8 cellular contexts compared by ENCODE assay signal in the genomic region with DNA sequence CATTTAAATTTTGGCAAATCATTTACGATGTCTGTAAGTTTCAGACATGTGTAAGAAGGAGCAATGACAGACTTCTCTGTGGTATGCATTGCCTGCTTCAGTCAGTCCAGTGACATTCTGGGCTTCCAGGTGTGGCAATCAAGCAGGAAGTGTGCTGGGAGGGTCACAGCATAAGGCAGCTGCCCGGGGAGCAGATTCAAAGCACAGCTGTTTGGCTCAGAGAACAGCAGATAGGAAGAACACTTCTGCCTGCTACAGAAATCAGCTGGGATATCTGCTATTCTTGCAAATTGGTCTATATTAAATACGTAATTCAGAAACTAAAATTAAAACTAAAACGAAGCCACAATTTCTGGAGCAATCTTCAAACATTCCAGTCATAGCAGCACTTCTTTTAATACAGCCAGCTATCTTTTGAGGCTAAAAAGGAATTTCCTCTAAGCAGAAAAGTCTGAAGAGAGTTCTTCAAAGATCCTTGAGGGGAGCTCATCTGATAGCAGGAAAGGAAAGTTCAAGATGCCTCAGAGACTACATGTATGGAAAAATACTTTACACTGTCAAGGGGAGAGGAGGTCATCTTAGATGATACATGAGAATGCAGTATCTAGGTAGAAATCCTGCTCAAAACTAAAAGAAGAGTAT. TPM values are rescaled to one million over a fixed set of nuclear protein-coding genes. Genes with fewer than 3 reads are reported as not detected.
DNase-seq lines count a peak whose midpoint lies in the region; ATAC-seq and TF ChIP-seq lines count a peak whose summit lies in the region.

No MANE protein-coding gene starts in this region.

- H3K4me3 ChIP-seq in SK-N-SH (ENCODE audit: low read depth in 2 of 2, low read length in 1 of 2): no peak overlapping the region
- no peak overlapping the region for H3K4me3 ChIP-seq in left lung

- no peak overlapping the region; the same call in 1 of the 2 replicates for H2AFZ ChIP-seq in SK-N-SH (ENCODE audit: low read depth)

- peak; percentile 99 for ATAC-seq in GM19395 (IDR thresholded peaks at IDR 0.05; ENCODE audit: unreplicated experiment)
- peak; percentile 100 for ATAC-seq in HG03196 (IDR thresholded peaks at IDR 0.05; ENCODE audit: unreplicated experiment)
- ATAC-seq in left lung: peak; percentile 92

- H3K9me2 ChIP-seq in SK-N-SH: no peaks in the 10 kb centered on the region

- peaks cover 2% of the 10 kb centered on the region for H3F3A ChIP-seq in SK-N-SH (replicated peaks; ENCODE audit: insufficient read depth)

- H3K9me3 ChIP-seq in SK-N-SH (no peaks in the 10 kb centered on the region), left lung (no peaks in the 10 kb centered on the region)

- TF ChIP-seq EP300 in SK-N-SH (IDR thresholded peaks at IDR 0.05; ENCODE audit: borderline replicate concordance in 1 of 2, low read depth in 1 of 2, low read length in 1 of 2): no peak

- peak overlapping the region; percentile 54; the same call in 1 of the 2 replicates for H3K4me2 ChIP-seq in SK-N-SH

- no peaks in the 10 kb centered on the region for H3K27me3 ChIP-seq in SK-N-SH (ENCODE audit: insufficient read depth)
- no peaks in the 10 kb centered on the region for H3K27me3 ChIP-seq in left lung

- no peak overlapping the region for H3K9ac ChIP-seq in SK-N-SH

- TF ChIP-seq CTCF in SK-N-SH (IDR thresholded peaks at IDR 0.05) (no peak), left lung (IDR thresholded peaks at IDR 0.05) (no peak)

- CTCF ChIA-PET in SK-N-SH (lab: Yijun Ruan, JAX): interaction anchor here (1.5 kb wide), 1 partner anchor 10 kb away, joined by 4 read pairs; no protein-coding TSS in a partner anchor

- H3K4me1 ChIP-seq in SK-N-SH (ENCODE audit: control insufficient read depth in 1 of 2, insufficient read depth in 2 of 2, low read depth in 1 of 2, low read length in 1 of 2) (peaks cover 0 to 2% of the 10 kb centered on the region in 2 experiments; a peak in 2 of 4 replicates), left lung (no peaks in the 10 kb centered on the region)

- WGBS in SK-N-SH (ENCODE audit: low lambda C conversion rate): 76% methylated on average over 4 of the region's 4 CpGs

- no peaks in the 10 kb centered on the region for H4K20me1 ChIP-seq in SK-N-SH (ENCODE audit: insufficient read depth)

- intact Hi-C loops in left lung (cut with DNase I): no loop called here

- H3K79me2 ChIP-seq in SK-N-SH (ENCODE audit: insufficient read depth): no peaks in the 10 kb centered on the region

- TF ChIP-seq RAD21 in SK-N-SH (IDR thresholded peaks at IDR 0.05; ENCODE audit: low read length): no peak

- DNase-seq in Daoy (ENCODE audit: low read depth) (peak; percentile 4), SK-N-SH (no peak), left lung (no peak), OCI-M2 (lab: John Stamatoyannopoulos, UW; ENCODE audit: unreplicated experiment) (no peak)
- no peak for DNase-seq in stimulated activated CD4-positive, alpha-beta T cell treated with anti-CD3 and anti-CD28 coated beads, Interleukin-4, amount 100 ng/mL, for 1 hour
- no peak for DNase-seq in central memory CD4-positive, alpha-beta T cell

- POLR2A ChIA-PET in SK-N-SH (lab: Yijun Ruan, JAX): no interaction called here

- H3K36me3 ChIP-seq in SK-N-SH (replicated peaks in 1 of 2; ENCODE audit: control insufficient read depth in 1 of 2, insufficient read depth in 2 of 2, low read length in 1 of 2) (no peaks in the 10 kb centered on the region), left lung (no peaks in the 10 kb centered on the region)

- H3K27ac ChIP-seq in SK-N-SH (ENCODE audit: low read depth in 2 of 2, low read length in 1 of 2) (peak overlapping the region in 1 of 2 experiments; percentile 51; a peak in 1 of 4 replicates), left lung (no peak overlapping the region)

TF ChIP-seq in SK-N-SH, 30 proteins besides CTCF, POLR2A, EP300 and RAD21:
- TF ChIP-seq EZH2phosphoT487 (IDR thresholded peaks at IDR 0.05; ENCODE audit: borderline replicate concordance, low read depth): no peak
- no peak for TF ChIP-seq TEAD4 (IDR thresholded peaks at IDR 0.05; ENCODE audit: borderline replicate concordance, insufficient read depth)
- TF ChIP-seq NRF1 (IDR thresholded peaks at IDR 0.05; ENCODE audit: low read depth, low read length): no peak
- TF ChIP-seq YY1 (IDR thresholded peaks at IDR 0.05; ENCODE audit: low read depth): no peak
- TF ChIP-seq RFX5 (IDR thresholded peaks at IDR 0.05; ENCODE audit: low read length): no peak
- no peak for TF ChIP-seq CHD2 (IDR thresholded peaks at IDR 0.05; ENCODE audit: low read length, partially characterized antibody)
- TF ChIP-seq, protein P1, sequence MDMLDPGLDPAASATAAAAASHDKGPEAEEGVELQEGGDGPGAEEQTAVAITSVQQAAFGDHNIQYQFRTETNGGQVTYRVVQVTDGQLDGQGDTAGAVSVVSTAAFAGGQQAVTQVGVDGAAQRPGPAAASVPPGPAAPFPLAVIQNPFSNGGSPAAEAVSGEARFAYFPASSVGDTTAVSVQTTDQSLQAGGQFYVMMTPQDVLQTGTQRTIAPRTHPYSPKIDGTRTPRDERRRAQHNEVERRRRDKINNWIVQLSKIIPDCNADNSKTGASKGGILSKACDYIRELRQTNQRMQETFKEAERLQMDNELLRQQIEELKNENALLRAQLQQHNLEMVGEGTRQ (IDR thresholded peaks at IDR 0.05; ENCODE audit: borderline replicate concordance, low read depth, low read length): no peak
- TF ChIP-seq, protein P2, sequence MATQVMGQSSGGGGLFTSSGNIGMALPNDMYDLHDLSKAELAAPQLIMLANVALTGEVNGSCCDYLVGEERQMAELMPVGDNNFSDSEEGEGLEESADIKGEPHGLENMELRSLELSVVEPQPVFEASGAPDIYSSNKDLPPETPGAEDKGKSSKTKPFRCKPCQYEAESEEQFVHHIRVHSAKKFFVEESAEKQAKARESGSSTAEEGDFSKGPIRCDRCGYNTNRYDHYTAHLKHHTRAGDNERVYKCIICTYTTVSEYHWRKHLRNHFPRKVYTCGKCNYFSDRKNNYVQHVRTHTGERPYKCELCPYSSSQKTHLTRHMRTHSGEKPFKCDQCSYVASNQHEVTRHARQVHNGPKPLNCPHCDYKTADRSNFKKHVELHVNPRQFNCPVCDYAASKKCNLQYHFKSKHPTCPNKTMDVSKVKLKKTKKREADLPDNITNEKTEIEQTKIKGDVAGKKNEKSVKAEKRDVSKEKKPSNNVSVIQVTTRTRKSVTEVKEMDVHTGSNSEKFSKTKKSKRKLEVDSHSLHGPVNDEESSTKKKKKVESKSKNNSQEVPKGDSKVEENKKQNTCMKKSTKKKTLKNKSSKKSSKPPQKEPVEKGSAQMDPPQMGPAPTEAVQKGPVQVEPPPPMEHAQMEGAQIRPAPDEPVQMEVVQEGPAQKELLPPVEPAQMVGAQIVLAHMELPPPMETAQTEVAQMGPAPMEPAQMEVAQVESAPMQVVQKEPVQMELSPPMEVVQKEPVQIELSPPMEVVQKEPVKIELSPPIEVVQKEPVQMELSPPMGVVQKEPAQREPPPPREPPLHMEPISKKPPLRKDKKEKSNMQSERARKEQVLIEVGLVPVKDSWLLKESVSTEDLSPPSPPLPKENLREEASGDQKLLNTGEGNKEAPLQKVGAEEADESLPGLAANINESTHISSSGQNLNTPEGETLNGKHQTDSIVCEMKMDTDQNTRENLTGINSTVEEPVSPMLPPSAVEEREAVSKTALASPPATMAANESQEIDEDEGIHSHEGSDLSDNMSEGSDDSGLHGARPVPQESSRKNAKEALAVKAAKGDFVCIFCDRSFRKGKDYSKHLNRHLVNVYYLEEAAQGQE (IDR thresholded peaks at IDR 0.05; ENCODE audit: low read depth, low read length): no peak
- TF ChIP-seq, protein P3, sequence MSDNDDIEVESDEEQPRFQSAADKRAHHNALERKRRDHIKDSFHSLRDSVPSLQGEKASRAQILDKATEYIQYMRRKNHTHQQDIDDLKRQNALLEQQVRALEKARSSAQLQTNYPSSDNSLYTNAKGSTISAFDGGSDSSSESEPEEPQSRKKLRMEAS (IDR thresholded peaks at IDR 0.05; ENCODE audit: low read depth): no peak
- no peak for TF ChIP-seq TCF12 (IDR thresholded peaks at IDR 0.05)
- no peak for TF ChIP-seq ELF1 (IDR thresholded peaks at IDR 0.05)
- no peak for TF ChIP-seq FOXM1 (IDR thresholded peaks at IDR 0.05; ENCODE audit: low read depth)
- TF ChIP-seq MEF2A (IDR thresholded peaks at IDR 0.05; ENCODE audit: borderline replicate concordance, low read depth): no peak
- TF ChIP-seq RXRA (IDR thresholded peaks at IDR 0.05; ENCODE audit: borderline replicate concordance, low read depth): no peak
- no peak for TF ChIP-seq TAF1 (IDR thresholded peaks at IDR 0.05; ENCODE audit: borderline replicate concordance, low read depth, low read length)
- TF ChIP-seq, protein P4, sequence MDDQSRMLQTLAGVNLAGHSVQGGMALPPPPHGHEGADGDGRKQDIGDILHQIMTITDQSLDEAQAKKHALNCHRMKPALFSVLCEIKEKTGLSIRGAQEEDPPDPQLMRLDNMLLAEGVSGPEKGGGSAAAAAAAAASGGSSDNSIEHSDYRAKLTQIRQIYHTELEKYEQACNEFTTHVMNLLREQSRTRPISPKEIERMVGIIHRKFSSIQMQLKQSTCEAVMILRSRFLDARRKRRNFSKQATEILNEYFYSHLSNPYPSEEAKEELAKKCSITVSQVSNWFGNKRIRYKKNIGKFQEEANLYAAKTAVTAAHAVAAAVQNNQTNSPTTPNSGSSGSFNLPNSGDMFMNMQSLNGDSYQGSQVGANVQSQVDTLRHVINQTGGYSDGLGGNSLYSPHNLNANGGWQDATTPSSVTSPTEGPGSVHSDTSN (IDR thresholded peaks at IDR 0.05): no peak
- no peak for TF ChIP-seq GABPA (IDR thresholded peaks at IDR 0.05; ENCODE audit: low read depth)
- TF ChIP-seq SIN3A (IDR thresholded peaks at IDR 0.05; ENCODE audit: borderline replicate concordance, low read depth, low read length): no peak
- TF ChIP-seq GATA2 (CRISPR knock-in tag; IDR thresholded peaks at IDR 0.05): no peak
- no peak for TF ChIP-seq RCOR1 (IDR thresholded peaks at IDR 0.05; ENCODE audit: low read length)

RNA-seq across cellular contexts. Expression of a gene that starts 47.4 kb away (rescaled TPM):
- 21.3 and 21.9 TPM in 2 replicates for total RNA-seq in Daoy (2014; rRNA removed; shearing (Covaris generic))
- polyA plus RNA-seq in SK-N-SH (2012; rRNA removed): 14.8 and 20.0 TPM in 2 replicates
- 22.1 and 24.6 TPM in 2 replicates for polyA plus RNA-seq in SK-N-SH (2012; cell fraction: cytosol; rRNA removed)
- polyA plus RNA-seq in SK-N-SH (2012; cell fraction: nucleus; rRNA removed): 9.7 and 28.0 TPM in 2 replicates
- total RNA-seq in left lung: 10 to 100 TPM; 25.2 to 27.5 TPM
